Comparison of ENCODE assay signal across 1 cellular context in genomic region chr17:48755346-48755745, GRCh38.
TF ChIP-seq lines count a peak whose summit lies in the region.

No MANE protein-coding gene starts in this region.

TF ChIP-seq in H1, 55 proteins besides CTCF, POLR2A, EP300 and RAD21:
- TF ChIP-seq SP2 (IDR thresholded peaks at IDR 0.05; ENCODE audit: low read length) = no peak
- no peak for TF ChIP-seq EGR1 (IDR thresholded peaks at IDR 0.05; ENCODE audit: borderline replicate concordance, low read depth, low read length)
- TF ChIP-seq BACH1 (IDR thresholded peaks at IDR 0.05; ENCODE audit: low read length) = no peak
- no peak for TF ChIP-seq SIRT6 (IDR thresholded peaks at IDR 0.05; ENCODE audit: low read length)
- TF ChIP-seq ATF3 (IDR thresholded peaks at IDR 0.05; ENCODE audit: insufficient read depth, low read depth, low read length) = no peak
- no peak for TF ChIP-seq HDAC2 (IDR thresholded peaks at IDR 0.05; ENCODE audit: borderline replicate concordance in 1 of 2, low read depth in 2 of 2, low read length in 2 of 2)
- no peak for TF ChIP-seq CHD2 (IDR thresholded peaks at IDR 0.05; ENCODE audit: low read length)
- TF ChIP-seq SRF (IDR thresholded peaks at IDR 0.05; ENCODE audit: low read depth, low read length) = no peak
- no peak for TF ChIP-seq RFX5 (IDR thresholded peaks at IDR 0.05; ENCODE audit: borderline replicate concordance, low read depth, low read length)
- no peak for TF ChIP-seq GABPA (IDR thresholded peaks at IDR 0.05; ENCODE audit: borderline replicate concordance, insufficient read depth, low read length)
- TF ChIP-seq JUN (IDR thresholded peaks at IDR 0.05; ENCODE audit: low read depth, low read length) = no peak
- no peak for TF ChIP-seq CBX5 (IDR thresholded peaks at IDR 0.05; ENCODE audit: low read depth, low read length)
- no peak for TF ChIP-seq FOSL1 (IDR thresholded peaks at IDR 0.05; ENCODE audit: insufficient read depth, low read depth, low read length)
